In the genomic region with DNA sequence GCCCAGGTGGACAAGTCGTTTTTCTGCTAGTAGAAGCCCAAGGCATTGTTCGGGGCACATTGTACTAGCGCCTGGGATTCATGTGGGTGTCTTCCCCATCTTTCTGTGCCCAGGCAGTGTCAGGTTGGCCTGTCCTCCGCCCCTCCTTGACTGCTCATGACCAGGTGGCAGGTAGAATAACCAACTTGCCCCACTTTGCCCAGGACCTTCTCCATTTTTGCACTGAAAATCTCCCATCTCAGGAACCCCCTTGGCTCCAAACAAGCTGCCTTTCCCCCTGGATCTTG, we compare ENCODE assay signal across 24 cellular contexts. TPM values are rescaled to one million over a fixed set of nuclear protein-coding genes. Genes with fewer than 3 reads are reported as not detected.
"Had no signal": no experiment of that assay in that cellular context is flagged by ENCODE, and none has a peak within 500 bp of the region (broad histone marks: within the 10 kb centered on the region; RNA-seq: fewer than 3 reads in every experiment).

No MANE protein-coding gene starts in this region.

- H3K27ac Mint-ChIP-seq: natural killer cell; progenitor cell of endocrine pancreas; stimulated activated naive CD8-positive, alpha-beta T cell treated with anti-CD3 and anti-CD28 coated beads, Interleukin-15, amount 100 ng/mL, for 72 hours had no signal

- H3K36me3 ChIP-seq: esophagus squamous epithelium, heart right ventricle, left lung, lower lobe of right lung, thyroid gland had no signal

- H3K9me3 Mint-ChIP-seq: effector memory CD8-positive, alpha-beta T cell; natural killer cell; stimulated activated naive CD8-positive, alpha-beta T cell treated with anti-CD3 and anti-CD28 coated beads, Interleukin-15, amount 100 ng/mL, for 72 hours had no signal

- H3K27me3 ChIP-seq: thyroid gland had no signal

- H2AFZ ChIP-seq: parathyroid adenoma had no signal

- H3K4me3 ChIP-seq: esophagus squamous epithelium, heart right ventricle, left lung, lower lobe of right lung, smooth muscle cell, thyroid gland had no signal

- H3K79me2 ChIP-seq: parathyroid adenoma had no signal

- ATAC-seq: heart right ventricle; left cardiac atrium; left lung; lower lobe of right lung; sciatic nerve; stimulated activated naive CD8-positive, alpha-beta T cell treated with anti-CD3 and anti-CD28 coated beads, Interleukin-15, amount 100 ng/mL, for 72 hours had no signal

- H3K27ac ChIP-seq: esophagus squamous epithelium, heart right ventricle, left lung, lower lobe of right lung, parathyroid adenoma, thyroid gland had no signal

- H3K9ac ChIP-seq: parathyroid adenoma had no signal

- H3K4me3 Mint-ChIP-seq: natural killer cell; stimulated activated naive CD8-positive, alpha-beta T cell treated with anti-CD3 and anti-CD28 coated beads, Interleukin-15, amount 100 ng/mL, for 72 hours had no signal

- DNase-seq: cortex of kidney; esophagus squamous epithelium; foreskin melanocyte; heart right ventricle; left cardiac atrium; left lung; lower lobe of right lung; natural killer cell; occipital lobe; stimulated activated CD4-positive, alpha-beta T cell treated with anti-CD3 and anti-CD28 coated beads, Interleukin-12 subunit alpha, Interleukin-12 subunit beta, amount 100 ng/mL, for 4 hours; stimulated activated CD4-positive, alpha-beta T cell treated with anti-CD3 and anti-CD28 coated beads, Interleukin-4, amount 100 ng/mL, for 1 hour; stimulated activated CD8-positive, alpha-beta memory T cell treated with anti-CD3 and anti-CD28 coated beads, Interleukin-4, amount 100 ng/mL, for 48 hours had no signal

- H3K4me1 ChIP-seq: parathyroid adenoma had no signal

- H3K9me3 ChIP-seq: esophagus squamous epithelium, heart right ventricle, left lung, lower lobe of right lung, thyroid gland had no signal

- H3K4me2 ChIP-seq: smooth muscle cell had no signal

- H3K36me3 Mint-ChIP-seq: natural killer cell had no signal

RNA-seq across cellular contexts. Expression of gene PLA2G4D, which starts 33.9 kb away (rescaled TPM):
- total RNA-seq: dermis microvascular lymphatic vessel endothelial cell, heart right ventricle, kidney epithelial cell, left cardiac atrium, lower lobe of right lung, mononuclear cell, natural killer cell, occipital lobe, progenitor cell of endocrine pancreas, sciatic nerve, temporal lobe, thyroid gland, urinary bladder had no signal

RNA-seq across cellular contexts. Expression of gene PLA2G4E, which starts 39.6 kb away (rescaled TPM):
- total RNA-seq: dermis microvascular lymphatic vessel endothelial cell, kidney epithelial cell, mononuclear cell, natural killer cell, occipital lobe, progenitor cell of endocrine pancreas, sciatic nerve, temporal lobe, thyroid gland, urinary bladder had no signal
